In the genomic region with DNA sequence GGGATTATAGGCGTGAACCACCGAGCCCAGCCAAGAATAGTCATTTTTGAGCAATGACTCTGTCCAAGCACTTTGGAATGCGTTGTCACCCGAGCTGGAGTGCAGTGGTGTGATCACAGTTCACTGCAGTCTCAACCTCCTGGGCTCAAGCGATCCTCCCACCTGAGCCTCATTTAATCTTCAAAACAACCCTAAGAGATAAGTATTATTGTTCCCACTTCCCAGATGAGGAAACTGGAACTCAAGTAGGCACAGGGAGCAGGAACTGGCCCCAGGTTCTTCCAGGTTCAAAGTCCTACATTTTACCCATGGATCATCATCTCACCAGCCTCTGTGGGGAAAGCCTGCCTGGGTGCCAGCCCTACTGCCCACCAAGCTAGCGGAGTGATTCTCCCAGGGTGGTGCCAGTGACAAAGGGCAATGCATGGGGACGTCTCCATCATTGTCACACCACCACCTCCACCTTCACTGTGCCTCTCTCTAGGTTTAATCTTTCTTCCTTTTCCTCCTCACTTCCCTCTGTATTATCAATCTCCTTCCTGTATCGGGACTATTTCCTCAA, we compare ENCODE assay signal across 8 cellular contexts. TPM values are rescaled to one million over a fixed set of nuclear protein-coding genes. Genes with fewer than 3 reads are reported as not detected.
A peak's percentile ranks its signal among the peaks of the same experiment; 100 is the strongest.
DNase-seq lines count a peak whose midpoint lies in the region; ATAC-seq and TF ChIP-seq lines count a peak whose summit lies in the region.

No MANE protein-coding gene starts in this region.

- 0 out of 3 replicates have a peak, but pooled peaks have one; percentile 1 for ATAC-seq in DND-41 (ENCODE audit: insufficient read depth, low read depth)
- peak; percentile 2 to 27 (median 14) for ATAC-seq in T-cell (replicated peaks in 1 of 4)
- ATAC-seq in HG02938 (IDR thresholded peaks at IDR 0.05; ENCODE audit: unreplicated experiment) = no peak
- no peak for ATAC-seq in HG03280 (IDR thresholded peaks at IDR 0.05; ENCODE audit: unreplicated experiment)

- POLR2A ChIA-PET in T-cell (lab: Charles Lee) = no interaction called here

- no peak for TF ChIP-seq POLR2A in esophagus squamous epithelium (IDR thresholded peaks at IDR 0.05)

- H3K9ac ChIP-seq in DND-41 (ENCODE audit: low read depth, low read length) (peak overlapping the region; percentile 34), trophoblast cell (ENCODE audit: low read length) (no peak overlapping the region)

- H3K27me3 ChIP-seq in DND-41 (ENCODE audit: insufficient read depth, low read length, poor library complexity) (no peaks in the 10 kb centered on the region), esophagus squamous epithelium (peaks cover 0 to 7% (median 0%) of the 10 kb centered on the region in 4 donors), trophoblast cell (ENCODE audit: insufficient read depth, low read length) (no peaks in the 10 kb centered on the region)

- peak overlapping the region; percentile 65 to 75 (median 71) for H3K4me3 Mint-ChIP-seq in T-cell

- intact Hi-C loops in esophagus squamous epithelium (cut with DNase I) = no loop called here

- H2BK120ac ChIP-seq in trophoblast cell (ENCODE audit: insufficient read depth, low read length, poor library complexity) = no peak overlapping the region

- no peaks in the 10 kb centered on the region for H3K36me3 Mint-ChIP-seq in T-cell

- no peak overlapping the region for H2BK5ac ChIP-seq in trophoblast cell (ENCODE audit: low read depth, low read length, poor library complexity)

- no peaks in the 10 kb centered on the region for H3K27me3 Mint-ChIP-seq in T-cell

- H3K79me1 ChIP-seq in trophoblast cell (ENCODE audit: low read length) = peaks cover 4% of the 10 kb centered on the region

- H3K9me3 ChIP-seq in DND-41 (ENCODE audit: insufficient read depth, low read length, severe bottlenecking) (no peaks in the 10 kb centered on the region), esophagus squamous epithelium (no peaks in the 10 kb centered on the region), trophoblast cell (ENCODE audit: insufficient read depth, low read depth, low read length) (no peaks in the 10 kb centered on the region)

- peak overlapping the region; percentile 95 to 97 for H3K27ac Mint-ChIP-seq in T-cell

- H4K8ac ChIP-seq in trophoblast cell (ENCODE audit: low read depth, low read length) = no peak overlapping the region

- H3K4me1 ChIP-seq in DND-41 (ENCODE audit: insufficient read depth, low read length) (peaks cover 38% of the 10 kb centered on the region), esophagus squamous epithelium (peaks cover 7 to 32% (median 16%) of the 10 kb centered on the region in 3 donors), trophoblast cell (ENCODE audit: control insufficient read depth in 1 of 2, insufficient read depth in 2 of 2, low read length in 2 of 2) (peaks cover 9 to 11% of the 10 kb centered on the region in 2 experiments)

- H3K27ac ChIP-seq in DND-41 (ENCODE audit: low read length) (peak overlapping the region; percentile 77), esophagus squamous epithelium (peak overlapping the region; percentile 44 to 84 (median 73)), trophoblast cell (ENCODE audit: low read depth, low read length) (peak overlapping the region; percentile 24)

- H3K4me2 ChIP-seq in DND-41 (ENCODE audit: insufficient read depth, low read length) = peak overlapping the region; percentile 46
- H3K4me2 ChIP-seq in trophoblast cell (ENCODE audit: low read length) = no peak overlapping the region

- H4K91ac ChIP-seq in trophoblast cell (ENCODE audit: low read depth, low read length) = peak overlapping the region; percentile 53

- H3K36me3 ChIP-seq in DND-41 (ENCODE audit: insufficient read depth, low read length) (no peaks in the 10 kb centered on the region), esophagus squamous epithelium (no peaks in the 10 kb centered on the region), trophoblast cell (ENCODE audit: control insufficient read depth in 1 of 2, insufficient read depth in 2 of 2, low read length in 2 of 2) (no peaks in the 10 kb centered on the region)

- peak overlapping the region; percentile 5 for H2BK12ac ChIP-seq in trophoblast cell (ENCODE audit: low read length)

- no peak overlapping the region for H3K4ac ChIP-seq in trophoblast cell (ENCODE audit: low read depth, low read length)

- 84 to 85% methylated on average over 6 to 7 of the region's 8 CpGs for WGBS in esophagus squamous epithelium, 2 donors
- WGBS in trophoblast cell (ENCODE audit: extremely low coverage, insufficient coverage, insufficient read length) = no CpG with 5 or more reads among the region's 8 CpGs

- H3K79me2 ChIP-seq in DND-41 (ENCODE audit: insufficient read depth, low read length) = no peaks in the 10 kb centered on the region
- no peaks in the 10 kb centered on the region for H3K79me2 ChIP-seq in trophoblast cell (ENCODE audit: control insufficient read depth, insufficient read depth, low read length, poor library complexity)

- H4K20me1 ChIP-seq in DND-41 (ENCODE audit: insufficient read depth, low read length) = no peaks in the 10 kb centered on the region

- no peaks in the 10 kb centered on the region for H3K9me3 Mint-ChIP-seq in T-cell

- H3K4me1 Mint-ChIP-seq in T-cell = peaks cover 61 to 66% (median 63%) of the 10 kb centered on the region in 3 donors

- H3K18ac ChIP-seq in trophoblast cell (ENCODE audit: low read length) = no peak overlapping the region

- H2AK5ac ChIP-seq in trophoblast cell (ENCODE audit: low read length) = no peak overlapping the region

- no peak for DNase-seq in DND-41
- DNase-seq in T-cell = no peak
- no peak for DNase-seq in esophagus squamous epithelium (lab: John Stamatoyannopoulos, UW)
- peak; percentile 89 to 93 for DNase-seq in trophoblast cell
- no peak for DNase-seq in NCI-H2029 (lab: John Stamatoyannopoulos, UW)
- no peak for DNase-seq in SIG-M5 (lab: John Stamatoyannopoulos, UW)

- H3K14ac ChIP-seq in trophoblast cell (ENCODE audit: low read length) = no peak overlapping the region

- peak overlapping the region; percentile 66 for H2AFZ ChIP-seq in DND-41 (ENCODE audit: low read depth, low read length)
- H2AFZ ChIP-seq in trophoblast cell (ENCODE audit: insufficient read depth, low read length, poor library complexity) = no peak overlapping the region

- no peak for TF ChIP-seq CTCF in DND-41 (IDR thresholded peaks at IDR 0.05; ENCODE audit: borderline replicate concordance, extremely low read depth, low read length, poor library complexity, severe bottlenecking)
- no peak for TF ChIP-seq CTCF in esophagus squamous epithelium (IDR thresholded peaks at IDR 0.05)

- CTCF ChIA-PET in T-cell (lab: Charles Lee) = no interaction called here

- H3K23ac ChIP-seq in trophoblast cell (ENCODE audit: low read length) = no peak overlapping the region

- H3K4me3 ChIP-seq in DND-41 (ENCODE audit: low read depth in 1 of 2, low read length in 2 of 2) (peak overlapping the region in 1 of 2 experiments; percentile 19; a peak in 1 of 4 replicates), esophagus squamous epithelium (no peak overlapping the region), trophoblast cell (ENCODE audit: low read depth, low read length) (no peak overlapping the region)

- H4K12ac ChIP-seq in trophoblast cell (ENCODE audit: low read depth, low read length) = no peak overlapping the region

RNA-seq across cellular contexts. Expression of a gene that starts 11.3 kb away (rescaled TPM):
- 10 to 100 TPM; 50.7 to 66.5 (median 61.9) TPM for total RNA-seq in T-cell
- total RNA-seq in esophagus squamous epithelium = 1 to 10 TPM in 1 of 4 donors, under 1 TPM in 3; 0.11 to 3.4 (median 0.26) TPM
- 0.22 and 0.33 TPM in 2 replicates for polyA plus RNA-seq in trophoblast cell (2013)

RNA-seq across cellular contexts. Expression of a gene that starts 13.6 kb away (rescaled TPM):
- total RNA-seq in T-cell = 100 to 1,000 TPM; 163 to 277 (median 177) TPM
- 10 to 100 TPM in 3 of 4 donors, 1 to 10 TPM in 1; 7.9 to 27.2 (median 13.6) TPM for total RNA-seq in esophagus squamous epithelium
- 277 and 287 TPM in 2 replicates for polyA plus RNA-seq in trophoblast cell (2013)

RNA-seq across cellular contexts. Expression of a gene that starts 56.5 kb away (rescaled TPM):
- total RNA-seq in T-cell (1 to 10 TPM; 3.0 to 4.3 (median 3.4) TPM), esophagus squamous epithelium (1 to 10 TPM; 1.1 to 2.8 (median 1.8) TPM)
- 0.69 and 1.00 TPM in 2 replicates for polyA plus RNA-seq in trophoblast cell (2013)

Comparison
In these comparisons a context has a peak if more than half of its experiments do, and no peak if none do; other contexts are left out.
1. ATAC-seq: peak in DND-41 (single experiment) and T-cell (4 of 4); none in HG02938 (single experiment) and HG03280 (single experiment).
2. DNase-seq: peak in trophoblast cell (2 of 2); none in DND-41 (single experiment), T-cell (0 of 34), esophagus squamous epithelium (single experiment), NCI-H2029 (single experiment) and SIG-M5 (single experiment).
3. H3K27ac ChIP-seq: peak in every context shown above with its lines; median percentile 77 in DND-41; 73 in esophagus squamous epithelium; 24 in trophoblast cell.
4. RNA of a gene that starts 11.3 kb away (total RNA-seq): 50.7 to 66.5 TPM in T-cell; 0.11 to 3.4 TPM in esophagus squamous epithelium; every median in the first group is over 10 times any median in the second.
5. RNA of a gene that starts 13.6 kb away (total RNA-seq): 163 to 277 TPM in T-cell; 7.9 to 27.2 TPM in esophagus squamous epithelium; every median in the first group is over 4 times any median in the second.